16 cellular contexts compared by ENCODE assay signal in genomic region chr6:143555582-143555981, GRCh38. TPM values are rescaled to one million over a fixed set of nuclear protein-coding genes. Genes with fewer than 3 reads are reported as not detected.
A peak's percentile ranks its signal among the peaks of the same experiment; 100 is the strongest.
DNase-seq lines count a peak whose midpoint lies in the region; ATAC-seq, FAIRE-seq and TF ChIP-seq lines count a peak whose summit lies in the region.
"Had no signal": no experiment of that assay in that cellular context is flagged by ENCODE, and none has a peak within 500 bp of the region (broad histone marks: within the 10 kb centered on the region; RNA-seq: fewer than 3 reads in every experiment).

No MANE protein-coding gene starts in this region.

- H3K36me3 ChIP-seq in K562 (ENCODE audit: control insufficient read depth, insufficient read depth, low read length) (no peaks in the 10 kb centered on the region), parathyroid adenoma (ENCODE audit: control insufficient read depth, insufficient read depth, low read length) (no peaks in the 10 kb centered on the region), mucosa of descending colon (ENCODE audit: low read depth) (no peaks in the 10 kb centered on the region)

- H3K4me2 ChIP-seq in K562 (ENCODE audit: insufficient read depth, low read length) = peak overlapping the region; percentile 30; the same call in 1 of the 2 replicates
- H3K4me2 ChIP-seq in parathyroid adenoma (ENCODE audit: low read length) = peak overlapping the region; percentile 69

- TF ChIP-seq CTCF in K562 (IDR thresholded peaks at IDR 0.05 in 2 of 3, conservative IDR thresholded peaks at IDR 0.05 in 1 of 3; ENCODE audit: insufficient read depth in 2 of 3, low read depth in 1 of 3, low read length in 3 of 3) = no peak
- TF ChIP-seq CTCF in parathyroid adenoma (IDR thresholded peaks at IDR 0.05) = no peak
- no peak for TF ChIP-seq CTCF in mucosa of descending colon (IDR thresholded peaks at IDR 0.05)

- no peak for ATAC-seq in K562
- no peak for ATAC-seq in GM21529 (IDR thresholded peaks at IDR 0.05; ENCODE audit: unreplicated experiment)
- no peak for ATAC-seq in mucosa of descending colon
- ATAC-seq: HepG2, left lobe of liver, psoas muscle had no signal

- H4K20me1 ChIP-seq in K562 (replicated peaks; ENCODE audit: control insufficient read depth, insufficient read depth, low read length) = no peaks in the 10 kb centered on the region

- H3K4me1 Mint-ChIP-seq in activated T-cell treated with anti-CD3 and anti-CD28 coated beads, Interleukin-2, amount 50 U/mL, for 24 hours (ENCODE audit: low read depth) = peaks cover 58% of the 10 kb centered on the region

- no peaks in the 10 kb centered on the region for H3K79me2 ChIP-seq in K562 (ENCODE audit: control insufficient read depth, insufficient read depth, low read length)
- peaks cover 53% of the 10 kb centered on the region for H3K79me2 ChIP-seq in parathyroid adenoma

- in situ Hi-C loops in K562 (cut with MboI) = loop anchor here (25.0 kb wide), 1 partner anchor 1657 kb away; no protein-coding TSS in a partner anchor

- H3K4me1 ChIP-seq in K562 (replicated peaks in 1 of 2; ENCODE audit: control insufficient read depth in 2 of 2, insufficient read depth in 2 of 2, low read length in 2 of 2) (peaks cover 3 to 14% of the 10 kb centered on the region in 2 experiments; a peak in 3 of 5 replicates), parathyroid adenoma (peaks cover 32% of the 10 kb centered on the region), mucosa of descending colon (ENCODE audit: low read depth) (peaks cover 8% of the 10 kb centered on the region)
- H3K4me1 ChIP-seq: psoas muscle had no signal

- POLR2A ChIA-PET in K562 (lab: Yijun Ruan, JAX) = interaction anchor here (0.6 to 0.9 kb wide), 3 partner anchors 11 to 666 kb away, joined by 3 to 6 read pairs (median 3); no protein-coding TSS in a partner anchor

- TF ChIP-seq POLR2A in K562 (conservative IDR thresholded peaks at IDR 0.05) = no peak

- BruUV-seq in K562 (replicated peaks; lab: Mats Ljungman, UMichigan) = no TSS peak

- no peaks in the 10 kb centered on the region for H3K27me3 Mint-ChIP-seq in activated T-cell treated with anti-CD3 and anti-CD28 coated beads, Interleukin-2, amount 50 U/mL, for 24 hours

- 27% methylated on average over 3 of the region's 3 CpGs for WGBS in K562 (ENCODE audit: insufficient coverage, low coverage, missing lambda C conversion rate)

- CTCF ChIA-PET in K562 (lab: Yijun Ruan, JAX; ENCODE audit: low intra/inter-chr PET ratio) = no interaction called here

- no peak for TF ChIP-seq EP300 in K562 (IDR thresholded peaks at IDR 0.05; ENCODE audit: low read length)

- no peak overlapping the region for H3K4me3 ChIP-seq in K562
- H3K4me3 ChIP-seq in parathyroid adenoma (ENCODE audit: low read depth, low read length) = peak overlapping the region; percentile 46
- no peak overlapping the region for H3K4me3 ChIP-seq in mucosa of descending colon
- H3K4me3 ChIP-seq: psoas muscle had no signal

- intact Hi-C loops in K562 (cut with micrococcal nuclease) = no loop called here
- intact Hi-C loops in mucosa of descending colon (cut with DNase I, micrococcal nuclease) = no loop called here

- H3K9me3 ChIP-seq in K562 (replicated peaks; ENCODE audit: control insufficient read depth, insufficient read depth, low read depth, low read length) = no peaks in the 10 kb centered on the region
- H3K9me3 ChIP-seq in parathyroid adenoma (ENCODE audit: control insufficient read depth, low read length) = no peaks in the 10 kb centered on the region
- no peaks in the 10 kb centered on the region for H3K9me3 ChIP-seq in mucosa of descending colon
- H3K9me3 ChIP-seq: psoas muscle had no signal

- H3K9me3 Mint-ChIP-seq in activated T-cell treated with anti-CD3 and anti-CD28 coated beads, Interleukin-2, amount 50 U/mL, for 24 hours = no peaks in the 10 kb centered on the region

- no peak overlapping the region for H3K9ac ChIP-seq in K562 (ENCODE audit: insufficient read depth in 1 of 2, low read depth in 2 of 2, low read length in 2 of 2)
- no peak overlapping the region for H3K9ac ChIP-seq in parathyroid adenoma

- FAIRE-seq in K562 (lab: Jason Lieb, UNC) = no peak
- FAIRE-seq: G401.6, HepG2 had no signal

- H3K4me3 Mint-ChIP-seq in activated T-cell treated with anti-CD3 and anti-CD28 coated beads, Interleukin-2, amount 50 U/mL, for 24 hours = peak overlapping the region; percentile 58

- H2AFZ ChIP-seq in K562 (ENCODE audit: low read depth, low read length) (no peak overlapping the region; the same call in 1 of the 2 replicates), parathyroid adenoma (no peak overlapping the region)

- no peaks in the 10 kb centered on the region for H3K9me1 ChIP-seq in K562 (ENCODE audit: control insufficient read depth, insufficient read depth, low read length)

- peaks cover 2% of the 10 kb centered on the region for H3K36me3 Mint-ChIP-seq in activated T-cell treated with anti-CD3 and anti-CD28 coated beads, Interleukin-2, amount 50 U/mL, for 24 hours (ENCODE audit: low read depth)

- H3K27ac Mint-ChIP-seq in activated T-cell treated with anti-CD3 and anti-CD28 coated beads, Interleukin-2, amount 50 U/mL, for 24 hours = peak overlapping the region; percentile 85

- no peak for DNase-seq in activated T-cell treated with anti-CD3 and anti-CD28 coated beads, Interleukin-2, amount 50 U/mL, for 24 hours
- DNase-seq in activated T-cell treated with anti-CD3 and anti-CD28 coated beads, Interleukin-2, amount 50 U/mL, for 1 hour = no peak
- DNase-seq in NCI-H69 (lab: John Stamatoyannopoulos, UW) = peak; percentile 96
- no peak for DNase-seq in K562 (ENCODE audit: extremely low read depth in 1 of 4, low spot score in 3 of 4)
- DNase-seq in NCI-H187 treated with DMSO at 0.1 percent for 48 hours (lab: John Stamatoyannopoulos, UW) = no peak
- no peak for DNase-seq in mucosa of descending colon
- DNase-seq: activated CD4-positive, alpha-beta T cell treated with anti-CD3 and anti-CD28 coated beads, Interleukin-2, amount 50 U/mL, for 48 hours; effector CD4-positive, alpha-beta T cell; NCI-H2171 treated with DMSO at 0.1 percent for 48 hours; psoas muscle; Right ventricle myocardium superior had no signal

- no peak for TF ChIP-seq RAD21 in K562 (CRISPR knock-in tag; conservative IDR thresholded peaks at IDR 0.05 in 1 of 2, IDR thresholded peaks at IDR 0.05 in 1 of 2)

- H3K27me3 ChIP-seq in K562 (ENCODE audit: control insufficient read depth in 2 of 2, insufficient read depth in 2 of 2, low read length in 2 of 2) (no peaks in the 10 kb centered on the region), parathyroid adenoma (ENCODE audit: control insufficient read depth, insufficient read depth, low read length) (no peaks in the 10 kb centered on the region)

- H3K27ac ChIP-seq in K562 (ENCODE audit: extremely low read depth, low read depth, low read length) (no peak overlapping the region), parathyroid adenoma (peak overlapping the region; percentile 93)
- H3K27ac ChIP-seq: psoas muscle had no signal

TF ChIP-seq in K562, 482 proteins besides CTCF, POLR2A, EP300 and RAD21:
- TF ChIP-seq DACH1 (IDR thresholded peaks at IDR 0.05; ENCODE audit: partially characterized antibody) (peak; percentile 22), CREB3L1 (IDR thresholded peaks at IDR 0.05; ENCODE audit: borderline replicate concordance, low read depth) (no peak), EGR1 (conservative IDR thresholded peaks at IDR 0.05) (peak; percentile 53; the same call in 1 of the 2 replicates)

RNA-seq across cellular contexts. Expression of gene FUCA2, which starts 44.1 kb away (rescaled TPM):
- 49.7 and 76.8 TPM in 2 replicates for total RNA-seq in K562 (2011; cell fraction: chromatin; rRNA removed; ENCODE audit: low replicate concordance)
- 61.7 and 62.4 TPM in 2 replicates for total RNA-seq in K562 (2011; cell fraction: nucleolus; rRNA removed)
- 96.9 and 141 TPM in 2 replicates for total RNA-seq in K562 (2011; cell fraction: nucleoplasm; rRNA removed)
- total RNA-seq in K562 (2014; rRNA removed) (59.2 and 71.2 TPM in 2 replicates), K562 (2014; rRNA removed; fragmentation: Illumina TruSeq; extraction: Trizol) (79.3 and 82.9 TPM in 2 replicates), K562 (2015; rRNA removed; fragmentation: Illumina TruSeq; extraction: Trizol) (78.2 and 82.5 TPM in 2 replicates), K562 (2021) (112 and 117 TPM in 2 replicates), mucosa of descending colon (10 to 100 TPM; 43.6 to 92.3 (median 67.7) TPM)
- polyA plus RNA-seq in K562 (2011; rRNA removed) (58.7 and 80.9 TPM in 2 replicates), K562 (2014; fragmentation: Illumina TruSeq; extraction: Trizol) (67.7 and 79.3 TPM in 2 replicates), K562 (2014; fragmentation: Nextera tagmentation; extraction: Ambion mirVana) (10 to 100 TPM; 20.6 to 23.9 TPM), K562 (2014; rRNA removed) (66.8 and 72.6 TPM in 2 replicates)
- 28.0 and 39.1 TPM in 2 replicates for polyA plus RNA-seq in K562 (2011; cell fraction: cytosol; rRNA removed)
- 30.3 and 35.2 TPM in 2 replicates for polyA plus RNA-seq in K562 (2011; cell fraction: nucleus; rRNA removed)
- polyA plus RNA-seq in K562 (2012) = 69.9 and 86.6 TPM in 2 replicates
- 43.7 and 55.0 TPM in 2 replicates for polyA minus RNA-seq in K562 (2011; rRNA and poly(A)+ RNA removed)
- polyA minus RNA-seq in K562 (2011; cell fraction: cytosol; rRNA and poly(A)+ RNA removed) = 26.0 and 28.3 TPM in 2 replicates
- polyA minus RNA-seq in K562 (2011; cell fraction: nucleus; rRNA and poly(A)+ RNA removed) = 9.2 and 14.8 TPM in 2 replicates
